Comparison of ENCODE assay signal across 8 cellular contexts in the genomic region with DNA sequence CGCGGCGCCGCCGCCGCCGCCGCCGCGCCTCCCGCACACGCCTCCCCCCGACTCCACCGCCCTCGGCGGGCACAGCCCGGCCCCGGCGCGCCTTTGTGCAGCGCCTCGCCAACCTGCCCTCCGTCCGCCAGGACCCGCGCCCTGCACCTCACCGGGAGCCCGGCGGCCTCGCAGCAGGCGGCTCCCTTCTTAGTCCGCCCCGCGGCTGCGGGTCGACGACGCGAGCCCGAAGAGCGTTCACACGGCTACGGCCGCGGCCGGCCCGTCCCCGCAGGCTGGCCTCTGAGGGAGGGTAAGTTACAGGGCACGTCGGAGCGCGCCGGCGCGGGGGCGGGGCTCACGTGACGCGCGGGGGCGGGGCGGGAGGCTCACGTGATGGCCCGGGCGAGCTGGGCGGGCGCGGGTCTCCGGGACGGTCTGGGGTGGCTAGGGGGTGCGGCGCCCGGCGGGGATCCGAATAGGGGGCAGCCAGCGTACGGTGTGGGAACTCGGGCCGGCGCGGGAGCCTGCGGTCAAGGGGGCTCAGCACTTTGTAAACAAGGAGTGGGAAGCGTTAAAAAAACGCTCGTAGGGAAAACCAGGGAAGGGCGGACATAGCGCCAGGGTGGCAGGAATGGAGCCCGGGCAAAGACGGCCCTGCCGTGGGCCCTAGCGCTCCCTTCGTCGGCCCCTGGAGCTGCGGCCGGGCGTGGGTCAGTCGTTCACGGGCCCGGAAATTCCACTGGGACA. TPM values are rescaled to one million over a fixed set of nuclear protein-coding genes. Genes with fewer than 3 reads are reported as not detected.
DNase-seq lines count a peak whose midpoint lies in the region; ATAC-seq and TF ChIP-seq lines count a peak whose summit lies in the region.

A gene with protein sequence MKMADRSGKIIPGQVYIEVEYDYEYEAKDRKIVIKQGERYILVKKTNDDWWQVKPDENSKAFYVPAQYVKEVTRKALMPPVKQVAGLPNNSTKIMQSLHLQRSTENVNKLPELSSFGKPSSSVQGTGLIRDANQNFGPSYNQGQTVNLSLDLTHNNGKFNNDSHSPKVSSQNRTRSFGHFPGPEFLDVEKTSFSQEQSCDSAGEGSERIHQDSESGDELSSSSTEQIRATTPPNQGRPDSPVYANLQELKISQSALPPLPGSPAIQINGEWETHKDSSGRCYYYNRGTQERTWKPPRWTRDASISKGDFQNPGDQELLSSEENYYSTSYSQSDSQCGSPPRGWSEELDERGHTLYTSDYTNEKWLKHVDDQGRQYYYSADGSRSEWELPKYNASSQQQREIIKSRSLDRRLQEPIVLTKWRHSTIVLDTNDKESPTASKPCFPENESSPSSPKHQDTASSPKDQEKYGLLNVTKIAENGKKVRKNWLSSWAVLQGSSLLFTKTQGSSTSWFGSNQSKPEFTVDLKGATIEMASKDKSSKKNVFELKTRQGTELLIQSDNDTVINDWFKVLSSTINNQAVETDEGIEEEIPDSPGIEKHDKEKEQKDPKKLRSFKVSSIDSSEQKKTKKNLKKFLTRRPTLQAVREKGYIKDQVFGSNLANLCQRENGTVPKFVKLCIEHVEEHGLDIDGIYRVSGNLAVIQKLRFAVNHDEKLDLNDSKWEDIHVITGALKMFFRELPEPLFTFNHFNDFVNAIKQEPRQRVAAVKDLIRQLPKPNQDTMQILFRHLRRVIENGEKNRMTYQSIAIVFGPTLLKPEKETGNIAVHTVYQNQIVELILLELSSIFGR (minus strand): TSS at position 301 of the 729 bp plus-strand sequence. CDS start 19,976 bp downstream, outside the sequence.

- no peaks in the 10 kb centered on the region for H3K27me3 ChIP-seq in mononuclear cell (ENCODE audit: insufficient read depth, low read length)

- TF ChIP-seq CTCF in epithelial cell of esophagus (IDR thresholded peaks at IDR 0.05; ENCODE audit: insufficient read depth, low read depth, low read length, missing control alignments): no peak

- peaks cover 29% of the 10 kb centered on the region for H3K4me1 ChIP-seq in mononuclear cell (ENCODE audit: insufficient read depth, low read length)

- DNase-seq in CD1c-positive myeloid dendritic cell (ENCODE audit: extremely low spot score) (peak; percentile 91), NOMO-1 treated with dmso at 0.1 percent for 144 hours (lab: John Stamatoyannopoulos, UW; ENCODE audit: unreplicated experiment) (peak; percentile 73), activated T-cell treated with anti-CD3 and anti-CD28 coated beads for 4 hours (peak; percentile 78), epithelial cell of esophagus (ENCODE audit: low read depth) (peak; percentile 86)
- DNase-seq in stimulated activated CD8-positive, alpha-beta memory T cell treated with anti-CD3 and anti-CD28 coated beads, Interleukin-2, amount 100 ng/mL, for 1 hour (ENCODE audit: low read depth in 2 of 2): peak; percentile 77

- no peaks in the 10 kb centered on the region for H3K9me3 ChIP-seq in mononuclear cell (ENCODE audit: low read depth, low read length)

- peak within 1 kb of the TSS; percentile 75 for H3K4me3 ChIP-seq in epithelial cell of esophagus (ENCODE audit: low read length)
- H3K4me3 ChIP-seq in mononuclear cell (ENCODE audit: low read length): peak within 1 kb of the TSS; percentile 87

- peak; percentile 79 for ATAC-seq in GM19324 (IDR thresholded peaks at IDR 0.05; ENCODE audit: low FRiP score, unreplicated experiment)
- ATAC-seq in HG03442 (IDR thresholded peaks at IDR 0.05; ENCODE audit: unreplicated experiment): peak; percentile 73

RNA-seq across cellular contexts. Expression of the gene that starts here (rescaled TPM):
- 36.8 TPM for total RNA-seq in mononuclear cell

Comparison
In these comparisons a context has a peak if more than half of its experiments do, and no peak if none do; other contexts are left out.
1. Peak in every context shown above with its lines: DNase-seq, ATAC-seq and H3K4me3 ChIP-seq.